1 cellular context compared by ENCODE assay signal in genomic region chr4:74930166-74930565, GRCh38.
TF ChIP-seq lines count a peak whose summit lies in the region.

No MANE protein-coding gene starts in this region.

TF ChIP-seq in H1, 55 proteins besides CTCF, POLR2A, EP300 and RAD21:
- TF ChIP-seq, protein P1, sequence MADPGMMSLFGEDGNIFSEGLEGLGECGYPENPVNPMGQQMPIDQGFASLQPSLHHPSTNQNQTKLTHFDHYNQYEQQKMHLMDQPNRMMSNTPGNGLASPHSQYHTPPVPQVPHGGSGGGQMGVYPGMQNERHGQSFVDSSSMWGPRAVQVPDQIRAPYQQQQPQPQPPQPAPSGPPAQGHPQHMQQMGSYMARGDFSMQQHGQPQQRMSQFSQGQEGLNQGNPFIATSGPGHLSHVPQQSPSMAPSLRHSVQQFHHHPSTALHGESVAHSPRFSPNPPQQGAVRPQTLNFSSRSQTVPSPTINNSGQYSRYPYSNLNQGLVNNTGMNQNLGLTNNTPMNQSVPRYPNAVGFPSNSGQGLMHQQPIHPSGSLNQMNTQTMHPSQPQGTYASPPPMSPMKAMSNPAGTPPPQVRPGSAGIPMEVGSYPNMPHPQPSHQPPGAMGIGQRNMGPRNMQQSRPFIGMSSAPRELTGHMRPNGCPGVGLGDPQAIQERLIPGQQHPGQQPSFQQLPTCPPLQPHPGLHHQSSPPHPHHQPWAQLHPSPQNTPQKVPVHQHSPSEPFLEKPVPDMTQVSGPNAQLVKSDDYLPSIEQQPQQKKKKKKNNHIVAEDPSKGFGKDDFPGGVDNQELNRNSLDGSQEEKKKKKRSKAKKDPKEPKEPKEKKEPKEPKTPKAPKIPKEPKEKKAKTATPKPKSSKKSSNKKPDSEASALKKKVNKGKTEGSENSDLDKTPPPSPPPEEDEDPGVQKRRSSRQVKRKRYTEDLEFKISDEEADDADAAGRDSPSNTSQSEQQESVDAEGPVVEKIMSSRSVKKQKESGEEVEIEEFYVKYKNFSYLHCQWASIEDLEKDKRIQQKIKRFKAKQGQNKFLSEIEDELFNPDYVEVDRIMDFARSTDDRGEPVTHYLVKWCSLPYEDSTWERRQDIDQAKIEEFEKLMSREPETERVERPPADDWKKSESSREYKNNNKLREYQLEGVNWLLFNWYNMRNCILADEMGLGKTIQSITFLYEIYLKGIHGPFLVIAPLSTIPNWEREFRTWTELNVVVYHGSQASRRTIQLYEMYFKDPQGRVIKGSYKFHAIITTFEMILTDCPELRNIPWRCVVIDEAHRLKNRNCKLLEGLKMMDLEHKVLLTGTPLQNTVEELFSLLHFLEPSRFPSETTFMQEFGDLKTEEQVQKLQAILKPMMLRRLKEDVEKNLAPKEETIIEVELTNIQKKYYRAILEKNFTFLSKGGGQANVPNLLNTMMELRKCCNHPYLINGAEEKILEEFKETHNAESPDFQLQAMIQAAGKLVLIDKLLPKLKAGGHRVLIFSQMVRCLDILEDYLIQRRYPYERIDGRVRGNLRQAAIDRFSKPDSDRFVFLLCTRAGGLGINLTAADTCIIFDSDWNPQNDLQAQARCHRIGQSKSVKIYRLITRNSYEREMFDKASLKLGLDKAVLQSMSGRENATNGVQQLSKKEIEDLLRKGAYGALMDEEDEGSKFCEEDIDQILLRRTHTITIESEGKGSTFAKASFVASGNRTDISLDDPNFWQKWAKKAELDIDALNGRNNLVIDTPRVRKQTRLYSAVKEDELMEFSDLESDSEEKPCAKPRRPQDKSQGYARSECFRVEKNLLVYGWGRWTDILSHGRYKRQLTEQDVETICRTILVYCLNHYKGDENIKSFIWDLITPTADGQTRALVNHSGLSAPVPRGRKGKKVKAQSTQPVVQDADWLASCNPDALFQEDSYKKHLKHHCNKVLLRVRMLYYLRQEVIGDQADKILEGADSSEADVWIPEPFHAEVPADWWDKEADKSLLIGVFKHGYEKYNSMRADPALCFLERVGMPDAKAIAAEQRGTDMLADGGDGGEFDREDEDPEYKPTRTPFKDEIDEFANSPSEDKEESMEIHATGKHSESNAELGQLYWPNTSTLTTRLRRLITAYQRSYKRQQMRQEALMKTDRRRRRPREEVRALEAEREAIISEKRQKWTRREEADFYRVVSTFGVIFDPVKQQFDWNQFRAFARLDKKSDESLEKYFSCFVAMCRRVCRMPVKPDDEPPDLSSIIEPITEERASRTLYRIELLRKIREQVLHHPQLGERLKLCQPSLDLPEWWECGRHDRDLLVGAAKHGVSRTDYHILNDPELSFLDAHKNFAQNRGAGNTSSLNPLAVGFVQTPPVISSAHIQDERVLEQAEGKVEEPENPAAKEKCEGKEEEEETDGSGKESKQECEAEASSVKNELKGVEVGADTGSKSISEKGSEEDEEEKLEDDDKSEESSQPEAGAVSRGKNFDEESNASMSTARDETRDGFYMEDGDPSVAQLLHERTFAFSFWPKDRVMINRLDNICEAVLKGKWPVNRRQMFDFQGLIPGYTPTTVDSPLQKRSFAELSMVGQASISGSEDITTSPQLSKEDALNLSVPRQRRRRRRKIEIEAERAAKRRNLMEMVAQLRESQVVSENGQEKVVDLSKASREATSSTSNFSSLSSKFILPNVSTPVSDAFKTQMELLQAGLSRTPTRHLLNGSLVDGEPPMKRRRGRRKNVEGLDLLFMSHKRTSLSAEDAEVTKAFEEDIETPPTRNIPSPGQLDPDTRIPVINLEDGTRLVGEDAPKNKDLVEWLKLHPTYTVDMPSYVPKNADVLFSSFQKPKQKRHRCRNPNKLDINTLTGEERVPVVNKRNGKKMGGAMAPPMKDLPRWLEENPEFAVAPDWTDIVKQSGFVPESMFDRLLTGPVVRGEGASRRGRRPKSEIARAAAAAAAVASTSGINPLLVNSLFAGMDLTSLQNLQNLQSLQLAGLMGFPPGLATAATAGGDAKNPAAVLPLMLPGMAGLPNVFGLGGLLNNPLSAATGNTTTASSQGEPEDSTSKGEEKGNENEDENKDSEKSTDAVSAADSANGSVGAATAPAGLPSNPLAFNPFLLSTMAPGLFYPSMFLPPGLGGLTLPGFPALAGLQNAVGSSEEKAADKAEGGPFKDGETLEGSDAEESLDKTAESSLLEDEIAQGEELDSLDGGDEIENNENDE (IDR thresholded peaks at IDR 0.05; ENCODE audit: insufficient replicate concordance, low read length): no peak
- TF ChIP-seq, protein P2, sequence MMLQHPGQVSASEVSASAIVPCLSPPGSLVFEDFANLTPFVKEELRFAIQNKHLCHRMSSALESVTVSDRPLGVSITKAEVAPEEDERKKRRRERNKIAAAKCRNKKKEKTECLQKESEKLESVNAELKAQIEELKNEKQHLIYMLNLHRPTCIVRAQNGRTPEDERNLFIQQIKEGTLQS (IDR thresholded peaks at IDR 0.05; ENCODE audit: insufficient read depth, low read depth, low read length): no peak
- no peak for TF ChIP-seq CREB1 (IDR thresholded peaks at IDR 0.05)
- TF ChIP-seq SP1 (IDR thresholded peaks at IDR 0.05; ENCODE audit: low read depth, low read length): no peak
- no peak for TF ChIP-seq TBP (IDR thresholded peaks at IDR 0.05; ENCODE audit: low read depth, low read length)
- no peak for TF ChIP-seq JUND (IDR thresholded peaks at IDR 0.05; ENCODE audit: low read length)
- TF ChIP-seq CBX5 (IDR thresholded peaks at IDR 0.05; ENCODE audit: low read depth, low read length): no peak
- TF ChIP-seq SAP30 (IDR thresholded peaks at IDR 0.05; ENCODE audit: insufficient read depth, insufficient replicate concordance, low read length): no peak
- TF ChIP-seq SP4 (IDR thresholded peaks at IDR 0.05; ENCODE audit: low read length): no peak
- no peak for TF ChIP-seq EZH2 (IDR thresholded peaks at IDR 0.05; ENCODE audit: low read depth, low read length, severe bottlenecking)
- no peak for TF ChIP-seq YY1 (IDR thresholded peaks at IDR 0.05; ENCODE audit: low read depth, low read length)
- TF ChIP-seq NANOG (IDR thresholded peaks at IDR 0.05; ENCODE audit: insufficient read depth, low read depth, low read length, poor library complexity, severe bottlenecking): no peak
- TF ChIP-seq TAF7 (optimal IDR thresholded peaks at IDR 0.05; ENCODE audit: borderline replicate concordance, low read depth, low read length): no peak
- no peak for TF ChIP-seq CTBP2 (IDR thresholded peaks at IDR 0.05; ENCODE audit: borderline replicate concordance, insufficient read depth, insufficient read length, low read length)
- no peak for TF ChIP-seq KDM1A (IDR thresholded peaks at IDR 0.05; ENCODE audit: borderline replicate concordance, low read length)
- TF ChIP-seq HDAC6 (IDR thresholded peaks at IDR 0.05; ENCODE audit: low read depth, low read length): no peak
- TF ChIP-seq E2F6 (IDR thresholded peaks at IDR 0.05): no peak
- no peak for TF ChIP-seq BRCA1 (IDR thresholded peaks at IDR 0.05; ENCODE audit: low read depth, low read length)
- TF ChIP-seq RXRA (IDR thresholded peaks at IDR 0.05; ENCODE audit: insufficient read depth, low read depth, low read length): no peak
- TF ChIP-seq, protein P3, sequence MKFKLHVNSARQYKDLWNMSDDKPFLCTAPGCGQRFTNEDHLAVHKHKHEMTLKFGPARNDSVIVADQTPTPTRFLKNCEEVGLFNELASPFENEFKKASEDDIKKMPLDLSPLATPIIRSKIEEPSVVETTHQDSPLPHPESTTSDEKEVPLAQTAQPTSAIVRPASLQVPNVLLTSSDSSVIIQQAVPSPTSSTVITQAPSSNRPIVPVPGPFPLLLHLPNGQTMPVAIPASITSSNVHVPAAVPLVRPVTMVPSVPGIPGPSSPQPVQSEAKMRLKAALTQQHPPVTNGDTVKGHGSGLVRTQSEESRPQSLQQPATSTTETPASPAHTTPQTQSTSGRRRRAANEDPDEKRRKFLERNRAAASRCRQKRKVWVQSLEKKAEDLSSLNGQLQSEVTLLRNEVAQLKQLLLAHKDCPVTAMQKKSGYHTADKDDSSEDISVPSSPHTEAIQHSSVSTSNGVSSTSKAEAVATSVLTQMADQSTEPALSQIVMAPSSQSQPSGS (IDR thresholded peaks at IDR 0.05; ENCODE audit: low read length): no peak
